In genomic region chr2:69926849-69927515, GRCh38 we compare ENCODE assay signal across 1 cellular context.
A peak's percentile ranks its signal among the peaks of the same experiment; 100 is the strongest.
TF ChIP-seq lines count a peak whose summit lies in the region.

No MANE protein-coding gene starts in this region.

TF ChIP-seq in HepG2, 621 proteins besides CTCF, POLR2A, EP300 and RAD21 (continued from another document and continues in another):
- TF ChIP-seq CHD2 (IDR thresholded peaks at IDR 0.05; ENCODE audit: low read depth, low read length) (no peak), TERF1 (CRISPR knock-in tag; IDR thresholded peaks at IDR 0.05) (no peak), ZNF292 (CRISPR knock-in tag; IDR thresholded peaks at IDR 0.05; ENCODE audit: borderline replicate concordance, low read depth) (0 out of 2 replicates have a peak, but pooled peaks have one; percentile 31), SOX5 (CRISPR knock-in tag; IDR thresholded peaks at IDR 0.05; ENCODE audit: borderline replicate concordance) (peak; percentile 95), KDM4B (CRISPR knock-in tag; IDR thresholded peaks at IDR 0.05) (peak; percentile 50; the same call in 1 of the 2 replicates), RNF2 (conservative IDR thresholded peaks at IDR 0.05; ENCODE audit: low read depth) (no peak), KAT8 (CRISPR knock-in tag; IDR thresholded peaks at IDR 0.05) (peak; percentile 76; the same call in 1 of the 2 replicates), CREM (IDR thresholded peaks at IDR 0.05) (peak; percentile 47), CREM (CRISPR knock-in tag; IDR thresholded peaks at IDR 0.05) (no peak), ERF (CRISPR knock-in tag; IDR thresholded peaks at IDR 0.05) (no peak), SP5 (CRISPR knock-in tag; IDR thresholded peaks at IDR 0.05; ENCODE audit: borderline replicate concordance, low read depth) (0 out of 2 replicates have a peak, but pooled peaks have one; percentile 22), SMC3 (IDR thresholded peaks at IDR 0.05; ENCODE audit: low read length) (peak; percentile 57), LCORL (IDR thresholded peaks at IDR 0.05) (no peak), LCORL (CRISPR knock-in tag; IDR thresholded peaks at IDR 0.05) (peak; percentile 44; the same call in 1 of the 2 replicates), SMAD3 (CRISPR knock-in tag; IDR thresholded peaks at IDR 0.05) (peak; percentile 74), SSRP1 (CRISPR knock-in tag; IDR thresholded peaks at IDR 0.05) (peak; percentile 63; the same call in 1 of the 2 replicates), CEBPG (CRISPR knock-in tag; IDR thresholded peaks at IDR 0.05) (peak; percentile 99), ZNF672 (CRISPR knock-in tag; IDR thresholded peaks at IDR 0.05) (no peak), TARDBP (CRISPR knock-in tag; IDR thresholded peaks at IDR 0.05) (peak; percentile 49; the same call in 1 of the 2 replicates), PPARG (CRISPR knock-in tag; conservative IDR thresholded peaks at IDR 0.05) (0 out of 2 replicates have a peak, but pooled peaks have one; percentile 17), SALL1 (CRISPR knock-in tag; IDR thresholded peaks at IDR 0.05) (peak; percentile 39; the same call in 1 of the 2 replicates), FOXA3 (CRISPR knock-in tag; IDR thresholded peaks at IDR 0.05) (peak; percentile 80), ZFY (CRISPR knock-in tag; IDR thresholded peaks at IDR 0.05) (peak; percentile 48; the same call in 1 of the 2 replicates), ZBTB40 (IDR thresholded peaks at IDR 0.05) (no peak), ZBTB40 (CRISPR knock-in tag; IDR thresholded peaks at IDR 0.05) (no peak), ATF2 (CRISPR knock-in tag; IDR thresholded peaks at IDR 0.05) (peak; percentile 94), PATZ1 (CRISPR knock-in tag; IDR thresholded peaks at IDR 0.05) (peak; percentile 43; the same call in 1 of the 2 replicates), NFKBIZ (CRISPR knock-in tag; IDR thresholded peaks at IDR 0.05) (0 out of 2 replicates have a peak, but pooled peaks have one; percentile 79), USF2 (IDR thresholded peaks at IDR 0.05; ENCODE audit: low read depth, low read length) (no peak), USF2 (CRISPR knock-in tag; IDR thresholded peaks at IDR 0.05; ENCODE audit: borderline replicate concordance) (peak; percentile 40; the same call in 1 of the 2 replicates), ZNF331 (CRISPR knock-in tag; IDR thresholded peaks at IDR 0.05) (peak; percentile 49; the same call in 1 of the 2 replicates), ZNF12 (CRISPR knock-in tag; IDR thresholded peaks at IDR 0.05) (peak; percentile 83; the same call in 1 of the 2 replicates), PAX8 (CRISPR knock-in tag; IDR thresholded peaks at IDR 0.05; ENCODE audit: borderline replicate concordance) (no peak), ZNF777 (CRISPR knock-in tag; IDR thresholded peaks at IDR 0.05) (no peak), ZNF879 (CRISPR knock-in tag; IDR thresholded peaks at IDR 0.05) (no peak), FOXP1 (IDR thresholded peaks at IDR 0.05) (no peak), FOXP1 (CRISPR knock-in tag; IDR thresholded peaks at IDR 0.05) (peak; percentile 46; the same call in 1 of the 2 replicates), GATAD1 (CRISPR knock-in tag; IDR thresholded peaks at IDR 0.05) (0 out of 2 replicates have a peak, but pooled peaks have one; percentile 34)
- TF ChIP-seq, protein P1, sequence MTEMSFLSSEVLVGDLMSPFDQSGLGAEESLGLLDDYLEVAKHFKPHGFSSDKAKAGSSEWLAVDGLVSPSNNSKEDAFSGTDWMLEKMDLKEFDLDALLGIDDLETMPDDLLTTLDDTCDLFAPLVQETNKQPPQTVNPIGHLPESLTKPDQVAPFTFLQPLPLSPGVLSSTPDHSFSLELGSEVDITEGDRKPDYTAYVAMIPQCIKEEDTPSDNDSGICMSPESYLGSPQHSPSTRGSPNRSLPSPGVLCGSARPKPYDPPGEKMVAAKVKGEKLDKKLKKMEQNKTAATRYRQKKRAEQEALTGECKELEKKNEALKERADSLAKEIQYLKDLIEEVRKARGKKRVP (CRISPR knock-in tag; IDR thresholded peaks at IDR 0.05) = peak; percentile 80 to 99
- TF ChIP-seq, protein P2, sequence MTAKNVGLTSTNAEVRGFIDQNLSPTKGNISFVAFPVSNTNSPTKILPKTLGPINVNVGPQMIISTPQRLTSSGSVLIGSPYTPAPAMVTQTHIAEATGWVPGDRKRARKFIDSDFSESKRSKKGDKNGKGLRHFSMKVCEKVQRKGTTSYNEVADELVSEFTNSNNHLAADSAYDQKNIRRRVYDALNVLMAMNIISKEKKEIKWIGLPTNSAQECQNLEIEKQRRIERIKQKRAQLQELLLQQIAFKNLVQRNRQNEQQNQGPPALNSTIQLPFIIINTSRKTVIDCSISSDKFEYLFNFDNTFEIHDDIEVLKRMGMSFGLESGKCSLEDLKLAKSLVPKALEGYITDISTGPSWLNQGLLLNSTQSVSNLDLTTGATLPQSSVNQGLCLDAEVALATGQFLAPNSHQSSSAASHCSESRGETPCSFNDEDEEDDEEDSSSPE (CRISPR knock-in tag; IDR thresholded peaks at IDR 0.05) = peak; percentile 17; the same call in 1 of the 2 replicates
- TF ChIP-seq, protein P3, sequence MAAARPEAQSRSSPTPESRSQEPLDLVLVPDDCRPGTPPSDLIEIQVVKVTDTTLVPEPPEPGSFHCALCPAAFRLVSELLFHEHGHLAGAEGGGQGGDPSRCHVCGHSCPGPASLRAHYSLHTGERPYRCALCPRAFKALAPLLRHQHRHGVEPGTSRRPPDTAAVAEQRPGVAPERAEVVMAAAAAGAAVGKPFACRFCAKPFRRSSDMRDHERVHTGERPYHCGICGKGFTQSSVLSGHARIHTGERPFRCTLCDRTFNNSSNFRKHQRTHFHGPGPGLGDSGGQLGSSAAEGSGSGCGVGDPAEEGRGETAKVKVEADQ (CRISPR knock-in tag; IDR thresholded peaks at IDR 0.05; ENCODE audit: borderline replicate concordance) = 0 out of 2 replicates have a peak, but pooled peaks have one; percentile 40
- TF ChIP-seq, protein P4, sequence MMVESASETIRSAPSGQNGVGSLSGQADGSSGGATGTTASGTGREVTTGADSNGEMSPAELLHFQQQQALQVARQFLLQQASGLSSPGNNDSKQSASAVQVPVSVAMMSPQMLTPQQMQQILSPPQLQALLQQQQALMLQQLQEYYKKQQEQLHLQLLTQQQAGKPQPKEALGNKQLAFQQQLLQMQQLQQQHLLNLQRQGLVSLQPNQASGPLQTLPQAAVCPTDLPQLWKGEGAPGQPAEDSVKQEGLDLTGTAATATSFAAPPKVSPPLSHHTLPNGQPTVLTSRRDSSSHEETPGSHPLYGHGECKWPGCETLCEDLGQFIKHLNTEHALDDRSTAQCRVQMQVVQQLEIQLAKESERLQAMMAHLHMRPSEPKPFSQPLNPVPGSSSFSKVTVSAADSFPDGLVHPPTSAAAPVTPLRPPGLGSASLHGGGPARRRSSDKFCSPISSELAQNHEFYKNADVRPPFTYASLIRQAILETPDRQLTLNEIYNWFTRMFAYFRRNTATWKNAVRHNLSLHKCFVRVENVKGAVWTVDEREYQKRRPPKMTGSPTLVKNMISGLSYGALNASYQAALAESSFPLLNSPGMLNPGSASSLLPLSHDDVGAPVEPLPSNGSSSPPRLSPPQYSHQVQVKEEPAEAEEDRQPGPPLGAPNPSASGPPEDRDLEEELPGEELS (CRISPR knock-in tag; IDR thresholded peaks at IDR 0.05) = peak; percentile 55; the same call in 1 of the 2 replicates
